1 cellular context compared by ENCODE assay signal in the genomic region with DNA sequence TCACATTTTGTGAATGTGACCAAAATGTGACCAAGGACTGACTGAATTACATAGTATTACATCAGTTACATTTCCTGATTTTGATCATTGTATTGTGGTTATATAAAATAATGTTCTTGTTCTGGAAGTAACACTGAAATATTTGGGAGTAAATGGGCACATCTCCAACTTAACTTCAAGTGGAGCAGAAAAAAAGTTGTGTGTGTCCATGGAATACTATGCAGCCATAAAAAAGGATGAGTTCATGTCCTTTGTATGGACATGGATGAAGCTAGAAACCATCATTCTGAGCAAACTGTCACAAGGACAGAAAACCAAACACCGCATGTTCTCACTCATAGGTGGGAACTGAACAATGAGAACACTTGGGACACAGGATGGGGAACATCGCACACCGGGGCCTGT.
TF ChIP-seq lines count a peak whose summit lies in the region.

No MANE protein-coding gene starts in this region.

TF ChIP-seq in WTC11, 78 proteins besides CTCF, POLR2A, EP300 and RAD21 (continued from another document):
- TF ChIP-seq, protein P1, sequence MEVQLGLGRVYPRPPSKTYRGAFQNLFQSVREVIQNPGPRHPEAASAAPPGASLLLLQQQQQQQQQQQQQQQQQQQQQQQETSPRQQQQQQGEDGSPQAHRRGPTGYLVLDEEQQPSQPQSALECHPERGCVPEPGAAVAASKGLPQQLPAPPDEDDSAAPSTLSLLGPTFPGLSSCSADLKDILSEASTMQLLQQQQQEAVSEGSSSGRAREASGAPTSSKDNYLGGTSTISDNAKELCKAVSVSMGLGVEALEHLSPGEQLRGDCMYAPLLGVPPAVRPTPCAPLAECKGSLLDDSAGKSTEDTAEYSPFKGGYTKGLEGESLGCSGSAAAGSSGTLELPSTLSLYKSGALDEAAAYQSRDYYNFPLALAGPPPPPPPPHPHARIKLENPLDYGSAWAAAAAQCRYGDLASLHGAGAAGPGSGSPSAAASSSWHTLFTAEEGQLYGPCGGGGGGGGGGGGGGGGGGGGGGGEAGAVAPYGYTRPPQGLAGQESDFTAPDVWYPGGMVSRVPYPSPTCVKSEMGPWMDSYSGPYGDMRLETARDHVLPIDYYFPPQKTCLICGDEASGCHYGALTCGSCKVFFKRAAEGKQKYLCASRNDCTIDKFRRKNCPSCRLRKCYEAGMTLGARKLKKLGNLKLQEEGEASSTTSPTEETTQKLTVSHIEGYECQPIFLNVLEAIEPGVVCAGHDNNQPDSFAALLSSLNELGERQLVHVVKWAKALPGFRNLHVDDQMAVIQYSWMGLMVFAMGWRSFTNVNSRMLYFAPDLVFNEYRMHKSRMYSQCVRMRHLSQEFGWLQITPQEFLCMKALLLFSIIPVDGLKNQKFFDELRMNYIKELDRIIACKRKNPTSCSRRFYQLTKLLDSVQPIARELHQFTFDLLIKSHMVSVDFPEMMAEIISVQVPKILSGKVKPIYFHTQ (CRISPR knock-in tag; IDR thresholded peaks at IDR 0.05) = 0 out of 2 replicates have a peak, but pooled peaks have one; percentile 30
- TF ChIP-seq, protein P2, sequence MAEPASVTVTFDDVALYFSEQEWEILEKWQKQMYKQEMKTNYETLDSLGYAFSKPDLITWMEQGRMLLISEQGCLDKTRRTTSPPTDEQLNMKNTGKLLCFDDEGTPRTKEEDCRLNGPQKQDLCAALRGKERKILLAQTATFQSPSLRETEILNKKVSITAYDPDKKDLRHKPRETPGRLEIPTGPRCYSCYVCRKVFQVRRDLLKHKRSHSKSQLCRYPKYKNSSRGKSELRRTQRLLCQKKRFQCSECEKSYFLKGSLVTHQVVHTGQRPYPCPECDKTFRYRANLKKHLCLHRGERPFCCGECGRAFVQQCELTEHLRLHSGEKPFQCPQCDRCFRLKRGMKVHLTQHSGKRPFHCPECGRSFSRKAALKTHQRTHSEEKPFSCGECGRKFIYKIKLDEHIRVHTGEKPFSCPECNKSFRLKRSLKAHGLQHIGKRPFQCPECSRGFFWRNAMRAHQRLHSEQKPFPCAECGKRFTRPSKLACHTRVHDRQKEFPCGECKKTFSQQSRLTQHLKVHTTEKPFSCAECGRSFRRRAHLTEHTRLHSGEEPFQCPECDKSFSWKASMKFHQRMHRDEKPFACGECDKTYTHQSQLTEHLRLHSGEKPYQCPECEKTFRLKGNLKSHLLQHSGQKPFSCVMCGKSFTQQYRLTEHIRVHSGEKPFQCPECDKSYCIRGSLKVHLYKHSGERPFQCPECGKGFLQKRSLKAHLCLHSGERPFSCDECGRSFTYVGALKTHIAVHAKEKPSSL (CRISPR knock-in tag; conservative IDR thresholded peaks at IDR 0.05) = 0 out of 2 replicates have a peak, but pooled peaks have one; percentile 18
